18 cellular contexts compared by ENCODE assay signal in the genomic region with DNA sequence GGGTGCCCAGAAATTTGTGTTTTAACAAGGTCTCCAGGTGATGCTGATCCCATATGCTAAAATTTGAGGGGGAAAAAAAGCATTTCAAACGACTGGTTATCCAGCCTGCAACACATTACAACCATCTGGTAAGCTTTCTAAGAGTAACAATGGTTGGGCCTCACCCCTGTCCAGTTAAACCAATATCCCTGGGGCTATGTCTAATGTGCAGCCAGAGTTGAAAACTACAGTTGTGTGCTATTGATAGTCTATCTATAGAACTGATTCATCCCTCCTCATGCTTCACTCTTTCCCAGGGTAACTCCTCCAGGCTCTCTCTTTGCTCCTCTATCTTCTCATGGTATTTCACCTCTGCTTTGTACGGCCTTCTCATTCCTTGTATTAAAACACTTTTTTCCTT.
DNase-seq lines count a peak whose midpoint lies in the region; TF ChIP-seq lines count a peak whose summit lies in the region.
"Had no signal": no experiment of that assay in that cellular context is flagged by ENCODE, and none has a peak within 500 bp of the region (broad histone marks: within the 10 kb centered on the region; RNA-seq: fewer than 3 reads in every experiment).

No MANE protein-coding gene starts in this region.

- BruUV-seq in mammary epithelial cell (replicated peaks; lab: Mats Ljungman, UMichigan): no TSS peak

- no peaks in the 10 kb centered on the region for H3F3A ChIP-seq in neural progenitor cell (ENCODE audit: low read depth)

- CTCF ChIA-PET in mammary epithelial cell (lab: Charles Lee; ENCODE audit: low non-redundant PET): no interaction called here

- H3K9me3 ChIP-seq in mammary epithelial cell (replicated peaks; ENCODE audit: insufficient read depth, low read length) (peaks cover 2% of the 10 kb centered on the region), breast epithelium (no peaks in the 10 kb centered on the region), neural progenitor cell (ENCODE audit: low read depth) (no peaks in the 10 kb centered on the region)
- H3K9me3 ChIP-seq: A549 had no signal

- H3K36me3 ChIP-seq in mammary epithelial cell (ENCODE audit: insufficient read depth, low read length): no peaks in the 10 kb centered on the region
- peaks cover 3% of the 10 kb centered on the region for H3K36me3 ChIP-seq in breast epithelium
- H3K36me3 ChIP-seq in neural progenitor cell: no peaks in the 10 kb centered on the region

- no peaks in the 10 kb centered on the region for H3K27me3 Mint-ChIP-seq in neural progenitor cell (ENCODE audit: insufficient read depth, low read depth)
- H3K27me3 Mint-ChIP-seq: CD4-positive, alpha-beta memory T cell had no signal

- WGBS in mammary epithelial cell (ENCODE audit: low coverage, missing lambda C conversion rate): 32% methylated on average over 2 of the region's 2 CpGs

- peak overlapping the region; percentile 24 for H2AFZ ChIP-seq in mammary epithelial cell (ENCODE audit: low read depth, low read length)
- peak overlapping the region; percentile 8 for H2AFZ ChIP-seq in neural progenitor cell (replicated peaks)
- H2AFZ ChIP-seq: GM23338 had no signal

- intact Hi-C loops in mammary epithelial cell (cut with micrococcal nuclease) (no loop called here), breast epithelium (cut with DNase I; ENCODE audit: low total_unique reads) (no loop called here)

- H3K36me3 Mint-ChIP-seq in neural progenitor cell: no peaks in the 10 kb centered on the region
- H3K36me3 Mint-ChIP-seq: CD4-positive, alpha-beta memory T cell had no signal

- no peak overlapping the region for H3K27ac Mint-ChIP-seq in neural progenitor cell
- H3K27ac Mint-ChIP-seq: CD4-positive, alpha-beta memory T cell; GM23338; H9 had no signal

- H4K20me1 ChIP-seq in mammary epithelial cell (ENCODE audit: insufficient read depth, low read length): no peaks in the 10 kb centered on the region
- H4K20me1 ChIP-seq in neural progenitor cell (ENCODE audit: low read depth): no peaks in the 10 kb centered on the region

- H3K4me2 ChIP-seq in mammary epithelial cell (ENCODE audit: insufficient read depth, low read depth, low read length) (no peak overlapping the region), neural progenitor cell (no peak overlapping the region)
- H3K4me2 ChIP-seq: A549, GM23338 had no signal

- TF ChIP-seq POLR2A in breast epithelium (IDR thresholded peaks at IDR 0.05): no peak

- DNase-seq in mammary epithelial cell (peak; percentile 12), breast epithelium (ENCODE audit: low spot score in 2 of 2) (no peak), NCI-H69 (lab: John Stamatoyannopoulos, UW) (peak; percentile 92), neural progenitor cell (ENCODE audit: low spot score) (no peak), AML-193 (lab: John Stamatoyannopoulos, UW) (no peak), NCI-H2029 treated with DMSO at 0.1 percent for 48 hours (lab: John Stamatoyannopoulos, UW) (no peak)
- DNase-seq: 8988T; ACHN; C1 segment of cervical spinal cord; Calu3; CD4-positive, alpha-beta memory T cell; COR-L47; DMS53; DMS79 treated with DMSO at 0.1 percent for 48 hours; GF-D8; H9 had no signal

- no peaks in the 10 kb centered on the region for H3K27me3 ChIP-seq in mammary epithelial cell (ENCODE audit: insufficient read depth, low read length)
- no peaks in the 10 kb centered on the region for H3K27me3 ChIP-seq in breast epithelium
- H3K27me3 ChIP-seq in neural progenitor cell: no peaks in the 10 kb centered on the region

- no peaks in the 10 kb centered on the region for H3K4me1 Mint-ChIP-seq in neural progenitor cell
- H3K4me1 Mint-ChIP-seq: CD4-positive, alpha-beta memory T cell; GM23338; H9 had no signal

- H3K79me2 ChIP-seq in mammary epithelial cell (ENCODE audit: insufficient read depth, low read length): no peaks in the 10 kb centered on the region
- no peaks in the 10 kb centered on the region for H3K79me2 ChIP-seq in neural progenitor cell (ENCODE audit: low read depth)

- no peak overlapping the region for H3K4me3 ChIP-seq in mammary epithelial cell (replicated peaks in 1 of 3; ENCODE audit: insufficient read depth in 1 of 3, low read depth in 2 of 3, low read length in 3 of 3)
- H3K4me3 ChIP-seq in breast epithelium: no peak overlapping the region
- H3K4me3 ChIP-seq in neural progenitor cell: no peak overlapping the region
- H3K4me3 ChIP-seq: A549, GM23338 had no signal

- no peak overlapping the region for H3K27ac ChIP-seq in mammary epithelial cell (ENCODE audit: insufficient read depth, low read depth, low read length)
- no peak overlapping the region for H3K27ac ChIP-seq in breast epithelium
- no peak overlapping the region for H3K27ac ChIP-seq in neural progenitor cell
- H3K27ac ChIP-seq: A549 had no signal

- TF ChIP-seq CTCF in mammary epithelial cell (conservative IDR thresholded peaks at IDR 0.05 in 1 of 2, IDR thresholded peaks at IDR 0.05 in 1 of 2; ENCODE audit: extremely low read depth in 1 of 2, insufficient read depth in 1 of 2, low read depth in 1 of 2, low read length in 2 of 2) (no peak), breast epithelium (IDR thresholded peaks at IDR 0.05) (no peak), neural progenitor cell (IDR thresholded peaks at IDR 0.05) (no peak)

- H3K4me1 ChIP-seq in mammary epithelial cell (ENCODE audit: insufficient read depth, low read length) (no peaks in the 10 kb centered on the region), breast epithelium (no peaks in the 10 kb centered on the region), neural progenitor cell (no peaks in the 10 kb centered on the region)

- in situ Hi-C loops in mammary epithelial cell (cut with MboI; ENCODE audit: low sequenced_read_pairs in 2 of 2): no loop called here

- no peaks in the 10 kb centered on the region for H3K9me3 Mint-ChIP-seq in neural progenitor cell

- H3K9ac ChIP-seq in mammary epithelial cell (ENCODE audit: insufficient read depth, low read length) (no peak overlapping the region), neural progenitor cell (no peak overlapping the region)

- no peak overlapping the region for H3K4me3 Mint-ChIP-seq in neural progenitor cell
- H3K4me3 Mint-ChIP-seq: CD4-positive, alpha-beta memory T cell; GM23338; H9 had no signal

- dilution Hi-C loops in mammary epithelial cell (cut with HindIII; ENCODE audit: low sequenced_read_pairs): no loop called here

Comparison
In these comparisons a context has a peak if more than half of its experiments do, and no peak if none do; other contexts are left out.
1. DNase-seq: peak in mammary epithelial cell (single experiment) and NCI-H69 (single experiment); none in breast epithelium (0 of 2), neural progenitor cell (single experiment), AML-193 (0 of 2) and NCI-H2029 treated with DMSO at 0.1 percent for 48 hours (single experiment).